9 cellular contexts compared by ENCODE assay signal in the genomic region with DNA sequence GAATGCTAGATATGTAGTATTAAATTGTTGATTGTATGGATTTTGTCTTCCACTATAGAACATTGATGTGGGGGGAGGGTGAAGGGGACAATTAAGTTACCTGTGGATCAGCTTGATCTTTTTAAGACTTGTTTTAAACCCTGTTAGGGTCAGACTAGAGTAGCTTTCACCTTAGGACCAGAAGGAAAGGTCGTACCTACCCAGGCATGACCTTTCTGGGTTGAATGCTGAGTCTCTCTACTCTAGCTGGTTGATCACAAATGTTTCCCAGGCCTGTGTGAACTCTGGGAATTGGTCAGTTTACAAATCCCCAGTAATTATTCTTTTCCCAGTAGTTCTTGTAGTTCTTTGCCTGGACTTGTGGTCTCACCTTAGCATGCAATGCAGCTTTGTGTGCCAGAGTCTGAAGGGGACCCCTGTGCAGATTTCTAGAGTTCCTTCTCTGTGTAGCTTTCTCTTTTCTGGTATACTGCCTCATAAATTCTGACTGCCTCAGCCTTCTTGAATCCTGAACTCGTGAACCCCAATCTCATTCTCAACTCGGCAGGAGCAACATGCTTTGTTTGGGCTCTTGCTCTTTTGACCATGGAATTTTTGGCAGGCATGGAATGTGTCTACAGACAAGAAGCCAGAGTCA. TPM values are rescaled to one million over a fixed set of nuclear protein-coding genes. Genes with fewer than 3 reads are reported as not detected.
DNase-seq lines count a peak whose midpoint lies in the region; ATAC-seq and TF ChIP-seq lines count a peak whose summit lies in the region.
"Had no signal": no experiment of that assay in that cellular context is flagged by ENCODE, and none has a peak within 500 bp of the region (broad histone marks: within the 10 kb centered on the region; RNA-seq: fewer than 3 reads in every experiment).

No MANE protein-coding gene starts in this region.

- WGBS in ectodermal cell, 2 experiments: 48 to 53% methylated on average over 3 of the region's 3 CpGs

- H3K27ac ChIP-seq in PC-9 (peak overlapping the region; percentile 72), ectodermal cell (ENCODE audit: insufficient read depth, low read depth, low read length, poor library complexity, severe bottlenecking) (peak overlapping the region; percentile 88), neutrophil (peak overlapping the region; percentile 74)

- peaks cover 23% of the 10 kb centered on the region for H3K36me3 ChIP-seq in PC-9 (ENCODE audit: low read depth)
- H3K36me3 ChIP-seq in ectodermal cell (ENCODE audit: control insufficient read depth, insufficient read depth, low read length): peaks cover 7% of the 10 kb centered on the region
- H3K36me3 ChIP-seq in neutrophil: peaks cover 72% of the 10 kb centered on the region

- CTCF ChIA-PET in PC-9 (lab: Charles Lee): interaction anchor here (0.8 kb wide), 1 partner anchor 78 kb away, joined by 3 read pairs; no protein-coding TSS in a partner anchor

- peaks cover 49% of the 10 kb centered on the region for H3K79me2 ChIP-seq in PC-9 (ENCODE audit: low read depth)

- POLR2A ChIA-PET in PC-9 (lab: Charles Lee; ENCODE audit: unreplicated experiment): interaction anchor here (0.6 to 0.8 kb wide), 4 partner anchors 22 to 1559 kb away, joined by 3 to 5 read pairs (median 3); no protein-coding TSS in a partner anchor

- H3K4me3 ChIP-seq in PC-9 (no peak overlapping the region), ectodermal cell (ENCODE audit: insufficient read depth, low read depth, low read length) (no peak overlapping the region), neutrophil (ENCODE audit: low read depth in 1 of 2, low read length in 1 of 2) (no peak overlapping the region)

- H3K9me3 ChIP-seq in PC-9 (ENCODE audit: insufficient read depth, low read depth) (no peaks in the 10 kb centered on the region; the same call in none of the 2 replicates), ectodermal cell (ENCODE audit: control insufficient read depth, low read length) (no peaks in the 10 kb centered on the region), neutrophil (no peaks in the 10 kb centered on the region)

- H3K27me3 ChIP-seq in PC-9 (ENCODE audit: insufficient read depth, low read depth) (no peaks in the 10 kb centered on the region), ectodermal cell (ENCODE audit: control insufficient read depth, insufficient read depth, low read length, poor library complexity, severe bottlenecking) (no peaks in the 10 kb centered on the region), neutrophil (no peaks in the 10 kb centered on the region)

- no peaks in the 10 kb centered on the region for H4K20me1 ChIP-seq in PC-9 (ENCODE audit: insufficient read depth)

- BruUV-seq in PC-9 (replicated peaks; lab: Mats Ljungman, UMichigan): no TSS peak

- ATAC-seq in GM21367 (IDR thresholded peaks at IDR 0.05; ENCODE audit: unreplicated experiment): no peak
- ATAC-seq in HG03342 (IDR thresholded peaks at IDR 0.05; ENCODE audit: unreplicated experiment): no peak

- TF ChIP-seq CTCF in PC-9 (conservative IDR thresholded peaks at IDR 0.05) (no peak), neutrophil (IDR thresholded peaks at IDR 0.05) (no peak)

- no peak overlapping the region for H3K4me2 ChIP-seq in PC-9

- DNase-seq in Caki2 (ENCODE audit: low read depth) (peak; percentile 30), PC-9 (peak in 1 of 2 experiments; percentile 19), SHP77 treated with DMSO at 0.1 percent for 48 hours (lab: John Stamatoyannopoulos, UW) (no peak)
- DNase-seq in stimulated activated naive CD4-positive, alpha-beta T cell treated with Interleukin-2 at 50 U/mL for 16 hours (lab: John Stamatoyannopoulos, UW): no peak
- DNase-seq: NCI-H748 treated with DMSO at 0.1 percent for 48 hours had no signal

- peaks cover 44% of the 10 kb centered on the region for H3F3A ChIP-seq in PC-9 (ENCODE audit: insufficient read depth, low read depth)

- peaks cover 66% of the 10 kb centered on the region for H3K4me1 ChIP-seq in PC-9 (replicated peaks; ENCODE audit: insufficient read depth)
- peaks cover 5% of the 10 kb centered on the region for H3K4me1 ChIP-seq in ectodermal cell (ENCODE audit: control insufficient read depth, insufficient read depth, low read length)
- H3K4me1 ChIP-seq in neutrophil (ENCODE audit: control insufficient read depth in 1 of 2, insufficient read depth in 1 of 2, low read depth in 1 of 2, low read length in 1 of 2): peaks cover 18 to 23% of the 10 kb centered on the region in 2 experiments

- H3K9me2 ChIP-seq in PC-9 (ENCODE audit: insufficient read depth): no peaks in the 10 kb centered on the region

- no peak overlapping the region for H2AFZ ChIP-seq in PC-9

- in situ Hi-C loops in Caki2 (cut with HindIII; ENCODE audit: low pct_unique_long_range_greater_than_20kb, low sequenced_read_pairs): no loop called here

- intact Hi-C loops in PC-9 (cut with micrococcal nuclease; ENCODE audit: unreplicated experiment): no loop called here

RNA-seq across cellular contexts. Expression of a gene that starts 54.0 kb away (rescaled TPM):
- 150 and 156 TPM in 2 replicates for total RNA-seq in Caki2 (2014; rRNA removed; shearing (Covaris generic); ENCODE audit: low replicate concordance)
- 222 and 236 TPM in 2 replicates for total RNA-seq in PC-9 (2021)
- 65.5 TPM for polyA plus RNA-seq in ectodermal cell (2013, experiment 1 of 4)
- 67.7 TPM for polyA plus RNA-seq in ectodermal cell (2013, experiment 2 of 4)
- polyA plus RNA-seq in ectodermal cell (2013, experiment 3 of 4): 42.8 TPM
- 47.4 TPM for polyA plus RNA-seq in ectodermal cell (2013, experiment 4 of 4)

RNA-seq across cellular contexts. Expression of a gene that starts 54.3 kb away (rescaled TPM):
- 30.1 and 32.2 TPM in 2 replicates for total RNA-seq in Caki2 (2014; rRNA removed; shearing (Covaris generic); ENCODE audit: low replicate concordance)
- total RNA-seq in PC-9 (2021): 23.3 and 25.9 TPM in 2 replicates
- 21.9 TPM for polyA plus RNA-seq in ectodermal cell (2013, experiment 1 of 4)
- 25.1 TPM for polyA plus RNA-seq in ectodermal cell (2013, experiment 2 of 4)
- polyA plus RNA-seq in ectodermal cell (2013, experiment 3 of 4): 26.6 TPM
- polyA plus RNA-seq in ectodermal cell (2013, experiment 4 of 4): 25.2 TPM
